ENCODE assay signal across 1 cellular context in the genomic region with DNA sequence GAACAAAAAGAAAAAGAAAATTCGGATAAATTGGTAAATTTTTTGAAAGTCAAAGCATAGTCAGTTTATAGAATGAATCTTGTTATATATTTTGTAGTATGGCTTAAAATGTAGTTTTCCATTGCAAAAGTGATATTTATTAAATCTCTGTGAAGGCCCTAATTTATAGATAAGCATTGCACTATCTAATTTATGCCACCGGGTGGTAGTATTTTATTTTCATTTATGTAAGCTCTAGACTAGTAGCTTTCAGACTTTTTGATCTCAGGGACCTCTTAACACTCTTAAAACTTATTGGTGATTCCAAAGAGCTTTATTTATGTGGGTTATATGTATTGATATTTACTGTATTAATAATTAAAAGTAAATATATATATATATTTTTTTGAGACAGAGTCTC.
TF ChIP-seq lines count a peak whose summit lies in the region.

No MANE protein-coding gene starts in this region.

TF ChIP-seq in GM23338, 12 proteins besides CTCF, POLR2A, EP300 and RAD21 (continued from another document):
- TF ChIP-seq, protein P1, sequence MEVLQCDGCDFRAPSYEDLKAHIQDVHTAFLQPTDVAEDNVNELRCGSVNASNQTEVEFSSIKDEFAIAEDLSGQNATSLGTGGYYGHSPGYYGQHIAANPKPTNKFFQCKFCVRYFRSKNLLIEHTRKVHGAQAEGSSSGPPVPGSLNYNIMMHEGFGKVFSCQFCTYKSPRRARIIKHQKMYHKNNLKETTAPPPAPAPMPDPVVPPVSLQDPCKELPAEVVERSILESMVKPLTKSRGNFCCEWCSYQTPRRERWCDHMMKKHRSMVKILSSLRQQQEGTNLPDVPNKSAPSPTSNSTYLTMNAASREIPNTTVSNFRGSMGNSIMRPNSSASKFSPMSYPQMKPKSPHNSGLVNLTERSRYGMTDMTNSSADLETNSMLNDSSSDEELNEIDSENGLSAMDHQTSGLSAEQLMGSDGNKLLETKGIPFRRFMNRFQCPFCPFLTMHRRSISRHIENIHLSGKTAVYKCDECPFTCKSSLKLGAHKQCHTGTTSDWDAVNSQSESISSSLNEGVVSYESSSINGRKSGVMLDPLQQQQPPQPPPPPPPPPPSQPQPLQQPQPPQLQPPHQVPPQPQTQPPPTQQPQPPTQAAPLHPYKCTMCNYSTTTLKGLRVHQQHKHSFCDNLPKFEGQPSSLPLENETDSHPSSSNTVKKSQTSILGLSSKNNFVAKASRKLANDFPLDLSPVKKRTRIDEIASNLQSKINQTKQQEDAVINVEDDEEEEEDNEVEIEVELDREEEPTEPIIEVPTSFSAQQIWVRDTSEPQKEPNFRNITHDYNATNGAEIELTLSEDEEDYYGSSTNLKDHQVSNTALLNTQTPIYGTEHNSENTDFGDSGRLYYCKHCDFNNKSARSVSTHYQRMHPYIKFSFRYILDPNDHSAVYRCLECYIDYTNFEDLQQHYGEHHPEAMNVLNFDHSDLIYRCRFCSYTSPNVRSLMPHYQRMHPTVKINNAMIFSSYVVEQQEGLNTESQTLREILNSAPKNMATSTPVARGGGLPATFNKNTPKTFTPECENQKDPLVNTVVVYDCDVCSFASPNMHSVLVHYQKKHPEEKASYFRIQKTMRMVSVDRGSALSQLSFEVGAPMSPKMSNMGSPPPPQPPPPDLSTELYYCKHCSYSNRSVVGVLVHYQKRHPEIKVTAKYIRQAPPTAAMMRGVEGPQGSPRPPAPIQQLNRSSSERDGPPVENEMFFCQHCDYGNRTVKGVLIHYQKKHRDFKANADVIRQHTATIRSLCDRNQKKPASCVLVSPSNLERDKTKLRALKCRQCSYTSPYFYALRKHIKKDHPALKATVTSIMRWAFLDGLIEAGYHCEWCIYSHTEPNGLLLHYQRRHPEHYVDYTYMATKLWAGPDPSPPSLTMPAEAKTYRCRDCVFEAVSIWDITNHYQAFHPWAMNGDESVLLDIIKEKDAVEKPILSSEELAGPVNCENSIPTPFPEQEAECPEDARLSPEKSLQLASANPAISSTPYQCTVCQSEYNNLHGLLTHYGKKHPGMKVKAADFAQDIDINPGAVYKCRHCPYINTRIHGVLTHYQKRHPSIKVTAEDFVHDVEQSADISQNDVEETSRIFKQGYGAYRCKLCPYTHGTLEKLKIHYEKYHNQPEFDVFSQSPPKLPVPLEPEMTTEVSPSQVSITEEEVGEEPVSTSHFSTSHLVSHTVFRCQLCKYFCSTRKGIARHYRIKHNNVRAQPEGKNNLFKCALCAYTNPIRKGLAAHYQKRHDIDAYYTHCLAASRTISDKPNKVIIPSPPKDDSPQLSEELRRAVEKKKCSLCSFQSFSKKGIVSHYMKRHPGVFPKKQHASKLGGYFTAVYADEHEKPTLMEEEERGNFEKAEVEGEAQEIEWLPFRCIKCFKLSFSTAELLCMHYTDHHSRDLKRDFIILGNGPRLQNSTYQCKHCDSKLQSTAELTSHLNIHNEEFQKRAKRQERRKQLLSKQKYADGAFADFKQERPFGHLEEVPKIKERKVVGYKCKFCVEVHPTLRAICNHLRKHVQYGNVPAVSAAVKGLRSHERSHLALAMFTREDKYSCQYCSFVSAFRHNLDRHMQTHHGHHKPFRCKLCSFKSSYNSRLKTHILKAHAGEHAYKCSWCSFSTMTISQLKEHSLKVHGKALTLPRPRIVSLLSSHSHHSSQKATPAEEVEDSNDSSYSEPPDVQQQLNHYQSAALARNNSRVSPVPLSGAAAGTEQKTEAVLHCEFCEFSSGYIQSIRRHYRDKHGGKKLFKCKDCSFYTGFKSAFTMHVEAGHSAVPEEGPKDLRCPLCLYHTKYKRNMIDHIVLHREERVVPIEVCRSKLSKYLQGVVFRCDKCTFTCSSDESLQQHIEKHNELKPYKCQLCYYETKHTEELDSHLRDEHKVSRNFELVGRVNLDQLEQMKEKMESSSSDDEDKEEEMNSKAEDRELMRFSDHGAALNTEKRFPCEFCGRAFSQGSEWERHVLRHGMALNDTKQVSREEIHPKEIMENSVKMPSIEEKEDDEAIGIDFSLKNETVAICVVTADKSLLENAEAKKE (CRISPR knock-in tag; IDR thresholded peaks at IDR 0.05) = no peak
- TF ChIP-seq ZNF114 (CRISPR knock-in tag; IDR thresholded peaks at IDR 0.05) (no peak), EZH2 (IDR thresholded peaks at IDR 0.05; ENCODE audit: low read depth, unreplicated experiment) (no peak)
- TF ChIP-seq, protein P2, sequence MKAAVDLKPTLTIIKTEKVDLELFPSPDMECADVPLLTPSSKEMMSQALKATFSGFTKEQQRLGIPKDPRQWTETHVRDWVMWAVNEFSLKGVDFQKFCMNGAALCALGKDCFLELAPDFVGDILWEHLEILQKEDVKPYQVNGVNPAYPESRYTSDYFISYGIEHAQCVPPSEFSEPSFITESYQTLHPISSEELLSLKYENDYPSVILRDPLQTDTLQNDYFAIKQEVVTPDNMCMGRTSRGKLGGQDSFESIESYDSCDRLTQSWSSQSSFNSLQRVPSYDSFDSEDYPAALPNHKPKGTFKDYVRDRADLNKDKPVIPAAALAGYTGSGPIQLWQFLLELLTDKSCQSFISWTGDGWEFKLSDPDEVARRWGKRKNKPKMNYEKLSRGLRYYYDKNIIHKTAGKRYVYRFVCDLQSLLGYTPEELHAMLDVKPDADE (IDR thresholded peaks at IDR 0.05) = no peak
